1 cellular context compared by ENCODE assay signal in the genomic region with DNA sequence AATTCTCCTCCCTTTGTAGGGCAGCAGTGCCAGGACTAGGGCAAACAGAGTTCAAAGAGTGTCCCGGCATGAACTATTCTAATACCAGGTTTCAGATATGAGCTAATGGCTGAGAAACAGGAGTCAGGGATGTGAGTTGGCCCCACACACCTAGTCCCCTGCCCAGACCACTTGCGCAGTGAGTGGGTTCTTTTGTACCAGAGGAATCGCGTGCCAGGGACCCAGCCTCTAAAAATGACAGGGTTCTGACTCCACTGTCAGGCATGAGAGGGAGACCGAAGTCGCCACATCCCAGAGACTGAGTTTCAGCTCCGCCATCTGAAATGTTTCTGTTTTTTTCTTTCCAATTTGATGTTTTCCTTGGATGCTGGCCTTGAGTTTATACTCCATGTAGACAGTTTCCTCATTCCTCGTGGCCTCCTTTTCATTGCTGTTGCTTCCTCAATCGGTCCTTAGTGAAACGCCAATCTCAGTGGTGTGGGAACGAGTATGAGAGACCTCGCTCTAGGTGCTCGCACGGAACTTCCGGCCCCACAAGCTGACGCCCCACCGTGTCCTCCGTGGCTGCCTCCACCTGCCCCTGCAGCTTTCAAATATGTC.
TF ChIP-seq lines count a peak whose summit lies in the region.

No MANE protein-coding gene starts in this region.

TF ChIP-seq in IMR-90, 13 proteins besides CTCF, POLR2A, EP300 and RAD21:
- no peak for TF ChIP-seq CEBPB (IDR thresholded peaks at IDR 0.05; ENCODE audit: low read depth, low read length)
- no peak for TF ChIP-seq FOS (IDR thresholded peaks at IDR 0.05; ENCODE audit: low read depth, low read length)
- TF ChIP-seq RFX5 (IDR thresholded peaks at IDR 0.05; ENCODE audit: low read depth, low read length) = no peak
- TF ChIP-seq, protein P1, sequence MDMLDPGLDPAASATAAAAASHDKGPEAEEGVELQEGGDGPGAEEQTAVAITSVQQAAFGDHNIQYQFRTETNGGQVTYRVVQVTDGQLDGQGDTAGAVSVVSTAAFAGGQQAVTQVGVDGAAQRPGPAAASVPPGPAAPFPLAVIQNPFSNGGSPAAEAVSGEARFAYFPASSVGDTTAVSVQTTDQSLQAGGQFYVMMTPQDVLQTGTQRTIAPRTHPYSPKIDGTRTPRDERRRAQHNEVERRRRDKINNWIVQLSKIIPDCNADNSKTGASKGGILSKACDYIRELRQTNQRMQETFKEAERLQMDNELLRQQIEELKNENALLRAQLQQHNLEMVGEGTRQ (IDR thresholded peaks at IDR 0.05; ENCODE audit: low read depth, low read length) = no peak
- TF ChIP-seq NFE2L2 (IDR thresholded peaks at IDR 0.05; ENCODE audit: low read depth, low read length) = no peak
- TF ChIP-seq CHD1 (IDR thresholded peaks at IDR 0.05; ENCODE audit: low read depth, low read length) = no peak
- no peak for TF ChIP-seq BHLHE40 (IDR thresholded peaks at IDR 0.05; ENCODE audit: low read depth, low read length)
- TF ChIP-seq SMC3 (IDR thresholded peaks at IDR 0.05; ENCODE audit: low read depth, low read length) = no peak
- no peak for TF ChIP-seq MXI1 (IDR thresholded peaks at IDR 0.05; ENCODE audit: borderline replicate concordance, low read depth, low read length)
- TF ChIP-seq, protein P2, sequence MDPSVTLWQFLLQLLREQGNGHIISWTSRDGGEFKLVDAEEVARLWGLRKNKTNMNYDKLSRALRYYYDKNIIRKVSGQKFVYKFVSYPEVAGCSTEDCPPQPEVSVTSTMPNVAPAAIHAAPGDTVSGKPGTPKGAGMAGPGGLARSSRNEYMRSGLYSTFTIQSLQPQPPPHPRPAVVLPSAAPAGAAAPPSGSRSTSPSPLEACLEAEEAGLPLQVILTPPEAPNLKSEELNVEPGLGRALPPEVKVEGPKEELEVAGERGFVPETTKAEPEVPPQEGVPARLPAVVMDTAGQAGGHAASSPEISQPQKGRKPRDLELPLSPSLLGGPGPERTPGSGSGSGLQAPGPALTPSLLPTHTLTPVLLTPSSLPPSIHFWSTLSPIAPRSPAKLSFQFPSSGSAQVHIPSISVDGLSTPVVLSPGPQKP (IDR thresholded peaks at IDR 0.05; ENCODE audit: borderline replicate concordance, low read depth, low read length) = no peak
- TF ChIP-seq MAFK (IDR thresholded peaks at IDR 0.05; ENCODE audit: low read depth, low read length) = no peak
- no peak for TF ChIP-seq RCOR1 (IDR thresholded peaks at IDR 0.05; ENCODE audit: insufficient replicate concordance, low read length)
- no peak for TF ChIP-seq MAZ (IDR thresholded peaks at IDR 0.05; ENCODE audit: borderline replicate concordance, low read depth, low read length)
TF ChIP-seq in IMR-90: peak in this region for 0.
